Comparison of ENCODE assay signal across 16 cellular contexts in the genomic region with DNA sequence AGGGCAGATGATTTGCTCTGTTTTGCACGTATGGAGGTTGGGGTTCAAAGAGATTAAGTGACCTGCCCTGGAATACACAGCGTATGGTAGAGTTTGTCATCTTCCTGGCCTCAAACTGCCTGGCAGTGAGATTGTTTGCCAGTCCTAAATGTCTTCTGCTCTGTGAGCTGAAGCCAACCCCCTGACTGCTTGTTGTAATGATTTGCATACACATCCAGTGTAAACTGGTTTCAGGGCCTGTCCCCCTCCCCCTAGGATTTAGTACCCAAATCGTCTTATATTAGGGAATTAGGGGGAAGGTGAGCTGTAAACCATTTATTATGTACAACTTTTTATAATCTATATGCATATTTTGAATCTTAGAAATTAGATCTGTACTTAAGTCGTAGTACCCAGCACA.
A peak's percentile ranks its signal among the peaks of the same experiment; 100 is the strongest.
DNase-seq lines count a peak whose midpoint lies in the region; ATAC-seq, FAIRE-seq and TF ChIP-seq lines count a peak whose summit lies in the region.
"Had no signal": no experiment of that assay in that cellular context is flagged by ENCODE, and none has a peak within 500 bp of the region (broad histone marks: within the 10 kb centered on the region; RNA-seq: fewer than 3 reads in every experiment).

No MANE protein-coding gene starts in this region.

- H3K27me3 ChIP-seq in WERI-Rb-1 (ENCODE audit: insufficient read depth, low read depth, severe bottlenecking) = no peaks in the 10 kb centered on the region
- H3K27me3 ChIP-seq: BLaER1 treated with 17β-estradiol and CSF1 and Interleukin-3, amounts not matched to agents 10 nM and 100 nM had no signal

- H3K36me3 Mint-ChIP-seq in stimulated activated effector memory CD8-positive, alpha-beta T cell treated with anti-CD3 and anti-CD28 coated beads, Interleukin-12 subunit alpha, Interleukin-12 subunit beta, amount 100 ng/mL, for 72 hours = peaks cover 35% of the 10 kb centered on the region

- H3K36me3 ChIP-seq in WERI-Rb-1 = peaks cover 18% of the 10 kb centered on the region

- peak; percentile 69 for FAIRE-seq in D721Med (lab: Jason Lieb, UNC)
- FAIRE-seq: H1 had no signal

- H3K27ac ChIP-seq in WERI-Rb-1 = peak overlapping the region; percentile 69
- H3K27ac ChIP-seq: BLaER1 treated with 17β-estradiol and CSF1 and Interleukin-3, amounts not matched to agents 10 nM and 100 nM had no signal

- peak overlapping the region; percentile 6 for H3K27ac Mint-ChIP-seq in stimulated activated effector memory CD8-positive, alpha-beta T cell treated with anti-CD3 and anti-CD28 coated beads, Interleukin-12 subunit alpha, Interleukin-12 subunit beta, amount 100 ng/mL, for 72 hours
- H3K27ac Mint-ChIP-seq: B cell had no signal

- no peaks in the 10 kb centered on the region for H3K9me3 Mint-ChIP-seq in stimulated activated effector memory CD8-positive, alpha-beta T cell treated with anti-CD3 and anti-CD28 coated beads, Interleukin-12 subunit alpha, Interleukin-12 subunit beta, amount 100 ng/mL, for 72 hours
- H3K9me3 Mint-ChIP-seq: CD4-positive, CD25-positive, alpha-beta regulatory T cell; CD8-positive, alpha-beta memory T cell; H9 had no signal

- DNase-seq in D721Med (ENCODE audit: insufficient read length, low spot score) (no peak), NCI-H526 (lab: John Stamatoyannopoulos, UW) (peak; percentile 63 to 81), WERI-Rb-1 (peak; percentile 66), hippocampal formation (lab: John Stamatoyannopoulos, UW) (no peak)
- no peak for DNase-seq in stimulated activated effector memory CD8-positive, alpha-beta T cell treated with anti-CD3 and anti-CD28 coated beads, Interleukin-12 subunit alpha, Interleukin-12 subunit beta, amount 100 ng/mL, for 72 hours (ENCODE audit: low spot score in 2 of 2)
- DNase-seq: Caco-2; CD4-positive, CD25-positive, alpha-beta regulatory T cell; CD8-positive, alpha-beta memory T cell; DMS79 treated with DMSO at 0.1 percent for 48 hours; GF-D8; H9 had no signal

- ATAC-seq in stimulated activated effector memory CD8-positive, alpha-beta T cell treated with anti-CD3 and anti-CD28 coated beads, Interleukin-12 subunit alpha, Interleukin-12 subunit beta, amount 100 ng/mL, for 72 hours = no peak
- ATAC-seq in HG02973 (IDR thresholded peaks at IDR 0.05; ENCODE audit: unreplicated experiment) (no peak), HG02623 (IDR thresholded peaks at IDR 0.05; ENCODE audit: unreplicated experiment) (no peak)

- peaks cover 8% of the 10 kb centered on the region for H3K4me1 Mint-ChIP-seq in stimulated activated effector memory CD8-positive, alpha-beta T cell treated with anti-CD3 and anti-CD28 coated beads, Interleukin-12 subunit alpha, Interleukin-12 subunit beta, amount 100 ng/mL, for 72 hours

- no peak overlapping the region for H3K4me3 ChIP-seq in WERI-Rb-1 (ENCODE audit: low read depth, low read length)
- H3K4me3 ChIP-seq: BLaER1 treated with 17β-estradiol and CSF1 and Interleukin-3, amounts not matched to agents 10 nM and 100 nM had no signal

- no peak for TF ChIP-seq CTCF in D721Med (IDR thresholded peaks at IDR 0.05; ENCODE audit: insufficient read depth, missing control alignments)
- TF ChIP-seq CTCF in WERI-Rb-1 (IDR thresholded peaks at IDR 0.05; ENCODE audit: low read depth, low read length) = no peak

- no peak overlapping the region for H3K4me3 Mint-ChIP-seq in stimulated activated effector memory CD8-positive, alpha-beta T cell treated with anti-CD3 and anti-CD28 coated beads, Interleukin-12 subunit alpha, Interleukin-12 subunit beta, amount 100 ng/mL, for 72 hours
- H3K4me3 Mint-ChIP-seq: B cell; CD4-positive, CD25-positive, alpha-beta regulatory T cell; CD8-positive, alpha-beta memory T cell; H9 had no signal

- H3K9me3 ChIP-seq in WERI-Rb-1 (ENCODE audit: severe bottlenecking) = no peaks in the 10 kb centered on the region
- H3K9me3 ChIP-seq: BLaER1 treated with 17β-estradiol and CSF1 and Interleukin-3, amounts not matched to agents 10 nM and 100 nM; Caco-2 had no signal

Comparison
In these comparisons a context has a peak if more than half of its experiments do, and no peak if none do; other contexts are left out.
1. DNase-seq: peak in NCI-H526 (2 of 2) and WERI-Rb-1 (single experiment); none in D721Med (single experiment), stimulated activated effector memory CD8-positive, alpha-beta T cell treated with anti-CD3 and anti-CD28 coated beads, Interleukin-12 subunit alpha, Interleukin-12 subunit beta, amount 100 ng/mL, for 72 hours (0 of 2) and hippocampal formation (0 of 2).